In the genomic region with DNA sequence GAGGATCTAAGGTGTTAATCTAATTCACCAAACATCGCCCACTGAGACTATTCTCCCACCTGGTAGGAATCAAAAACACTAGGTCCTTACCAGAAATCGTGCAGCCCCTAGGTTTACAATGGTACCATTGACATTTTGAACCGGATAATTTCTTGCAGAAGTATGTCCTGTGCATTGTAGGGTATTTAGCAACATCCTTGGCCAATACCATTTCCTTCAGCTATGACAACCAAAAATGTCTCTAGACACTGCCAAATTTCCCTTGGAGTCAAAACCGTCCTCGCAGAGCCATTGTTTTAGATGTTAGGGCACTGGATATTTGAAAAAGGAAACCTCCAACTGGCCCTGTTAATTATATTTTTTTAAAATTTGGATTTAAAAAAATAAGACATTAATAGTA, we compare ENCODE assay signal across 1 cellular context.
TF ChIP-seq lines count a peak whose summit lies in the region.

No MANE protein-coding gene starts in this region.

TF ChIP-seq in SK-N-SH, 30 proteins besides CTCF, POLR2A, EP300 and RAD21:
- TF ChIP-seq GABPA (IDR thresholded peaks at IDR 0.05; ENCODE audit: low read depth) (no peak), MXI1 (IDR thresholded peaks at IDR 0.05; ENCODE audit: low read depth, low read length) (no peak), RCOR1 (IDR thresholded peaks at IDR 0.05; ENCODE audit: low read length) (no peak), POLR2AphosphoS5 (IDR thresholded peaks at IDR 0.05; ENCODE audit: low read depth, low read length) (no peak), TCF12 (IDR thresholded peaks at IDR 0.05) (no peak), EZH2phosphoT487 (IDR thresholded peaks at IDR 0.05; ENCODE audit: borderline replicate concordance, low read depth) (no peak)
- TF ChIP-seq, protein P1, sequence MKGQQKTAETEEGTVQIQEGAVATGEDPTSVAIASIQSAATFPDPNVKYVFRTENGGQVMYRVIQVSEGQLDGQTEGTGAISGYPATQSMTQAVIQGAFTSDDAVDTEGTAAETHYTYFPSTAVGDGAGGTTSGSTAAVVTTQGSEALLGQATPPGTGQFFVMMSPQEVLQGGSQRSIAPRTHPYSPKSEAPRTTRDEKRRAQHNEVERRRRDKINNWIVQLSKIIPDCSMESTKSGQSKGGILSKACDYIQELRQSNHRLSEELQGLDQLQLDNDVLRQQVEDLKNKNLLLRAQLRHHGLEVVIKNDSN (IDR thresholded peaks at IDR 0.05; ENCODE audit: borderline replicate concordance, low read depth) = no peak
- TF ChIP-seq, protein P2, sequence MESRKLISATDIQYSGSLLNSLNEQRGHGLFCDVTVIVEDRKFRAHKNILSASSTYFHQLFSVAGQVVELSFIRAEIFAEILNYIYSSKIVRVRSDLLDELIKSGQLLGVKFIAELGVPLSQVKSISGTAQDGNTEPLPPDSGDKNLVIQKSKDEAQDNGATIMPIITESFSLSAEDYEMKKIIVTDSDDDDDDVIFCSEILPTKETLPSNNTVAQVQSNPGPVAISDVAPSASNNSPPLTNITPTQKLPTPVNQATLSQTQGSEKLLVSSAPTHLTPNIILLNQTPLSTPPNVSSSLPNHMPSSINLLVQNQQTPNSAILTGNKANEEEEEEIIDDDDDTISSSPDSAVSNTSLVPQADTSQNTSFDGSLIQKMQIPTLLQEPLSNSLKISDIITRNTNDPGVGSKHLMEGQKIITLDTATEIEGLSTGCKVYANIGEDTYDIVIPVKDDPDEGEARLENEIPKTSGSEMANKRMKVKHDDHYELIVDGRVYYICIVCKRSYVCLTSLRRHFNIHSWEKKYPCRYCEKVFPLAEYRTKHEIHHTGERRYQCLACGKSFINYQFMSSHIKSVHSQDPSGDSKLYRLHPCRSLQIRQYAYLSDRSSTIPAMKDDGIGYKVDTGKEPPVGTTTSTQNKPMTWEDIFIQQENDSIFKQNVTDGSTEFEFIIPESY (IDR thresholded peaks at IDR 0.05; ENCODE audit: borderline replicate concordance, low read depth) = no peak
